In the genomic region with DNA sequence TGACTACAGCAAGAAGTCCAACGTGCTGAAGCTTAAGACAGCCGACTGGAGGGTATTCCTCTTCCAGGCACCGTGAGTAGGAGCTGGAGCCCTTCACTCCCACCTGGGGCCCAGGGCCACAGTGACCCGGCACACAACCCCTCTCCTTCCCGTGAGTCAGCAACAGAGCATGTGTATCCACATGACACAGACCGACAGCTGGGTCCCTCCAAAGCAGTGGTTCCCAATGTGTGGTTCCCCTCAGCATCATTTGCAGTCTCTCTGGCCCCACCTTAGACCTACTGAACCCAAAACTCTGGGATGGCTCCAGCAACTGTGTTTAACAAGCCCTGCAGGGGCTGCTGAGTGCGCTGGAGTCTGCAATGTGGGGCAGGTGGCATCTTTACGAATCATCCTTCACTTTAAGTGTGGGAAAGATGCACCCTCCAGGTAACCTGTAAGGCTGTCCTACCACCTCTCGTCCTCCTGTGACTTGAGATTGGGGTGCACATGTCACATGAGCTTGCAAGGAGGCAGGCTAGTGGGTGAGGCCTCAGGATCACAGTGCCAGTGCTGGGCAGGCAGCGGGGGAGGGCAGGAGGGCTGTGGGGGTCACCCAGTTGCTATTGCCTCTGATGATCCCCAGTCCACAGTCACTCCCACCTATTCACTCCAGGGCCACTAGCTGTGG, we compare ENCODE assay signal across 19 cellular contexts. TPM values are rescaled to one million over a fixed set of nuclear protein-coding genes. Genes with fewer than 3 reads are reported as not detected.
DNase-seq lines count a peak whose midpoint lies in the region; ATAC-seq and TF ChIP-seq lines count a peak whose summit lies in the region.
"Had no signal": no experiment of that assay in that cellular context is flagged by ENCODE, and none has a peak within 500 bp of the region (broad histone marks: within the 10 kb centered on the region; RNA-seq: fewer than 3 reads in every experiment).

No MANE protein-coding gene starts in this region.

- H3K27ac Mint-ChIP-seq in activated naive CD8-positive, alpha-beta T cell treated with anti-CD3 and anti-CD28 coated beads, Interleukin-2, amount 10 ng/mL, durations not matched to agents 7 days and 5 days = no peak overlapping the region
- H3K27ac Mint-ChIP-seq in activated naive CD8-positive, alpha-beta T cell treated with anti-CD3 and anti-CD28 coated beads for 36 hours = no peak overlapping the region
- H3K27ac Mint-ChIP-seq: CD4-positive, alpha-beta memory T cell; H9 had no signal

- no peak overlapping the region for H3K4me3 Mint-ChIP-seq in activated naive CD8-positive, alpha-beta T cell treated with anti-CD3 and anti-CD28 coated beads, Interleukin-2, amount 10 ng/mL, durations not matched to agents 7 days and 5 days
- H3K4me3 Mint-ChIP-seq in activated naive CD8-positive, alpha-beta T cell treated with anti-CD3 and anti-CD28 coated beads for 36 hours = no peak overlapping the region
- H3K4me3 Mint-ChIP-seq: CD4-positive, alpha-beta memory T cell; H9 had no signal

- H2BK120ac ChIP-seq in mesenchymal stem cell (ENCODE audit: low read depth, low read length) = no peak overlapping the region

- no peak overlapping the region for H3K23ac ChIP-seq in mesenchymal stem cell (ENCODE audit: low read length in 2 of 2)

- no peak overlapping the region for H4K8ac ChIP-seq in mesenchymal stem cell (ENCODE audit: low read length)

- no peak for TF ChIP-seq POLR2A in spleen (IDR thresholded peaks at IDR 0.05)

- H3K14ac ChIP-seq in mesenchymal stem cell (ENCODE audit: low read length in 2 of 2) = no peak overlapping the region

- H3K9ac ChIP-seq in mesenchymal stem cell (ENCODE audit: low read length) = no peak overlapping the region
- H3K9ac ChIP-seq: SK-N-SH had no signal

- peak; percentile 22 for DNase-seq in activated naive CD8-positive, alpha-beta T cell treated with anti-CD3 and anti-CD28 coated beads, Interleukin-2, amount 10 ng/mL, durations not matched to agents 7 days and 5 days
- no peak for DNase-seq in activated naive CD8-positive, alpha-beta T cell treated with anti-CD3 and anti-CD28 coated beads for 36 hours
- peak; percentile 29 for DNase-seq in LHCN-M2 (ENCODE audit: low read depth)
- DNase-seq in mesenchymal stem cell = no peak
- DNase-seq in spleen = peak; percentile 56
- no peak for DNase-seq in NCI-H524 treated with DMSO at 0.1 percent for 48 hours (lab: John Stamatoyannopoulos, UW)
- DNase-seq in NCI-H526 treated with DMSO at 0.1 percent for 48 hours (lab: John Stamatoyannopoulos, UW) = no peak
- DNase-seq: 8988T; BE2C; CD4-positive, alpha-beta memory T cell; DMS53; H9; NCI-H1105; NCI-H2081 treated with DMSO at 0.1 percent for 48 hours; NCI-H774; SHP77 treated with DMSO at 0.1 percent for 48 hours; SK-N-SH had no signal

- no peaks in the 10 kb centered on the region for H3K79me1 ChIP-seq in mesenchymal stem cell (replicated peaks; ENCODE audit: low read length, poor library complexity, severe bottlenecking)

- H3K9me3 ChIP-seq in mesenchymal stem cell (ENCODE audit: control insufficient read depth, low read length) (no peaks in the 10 kb centered on the region), spleen (no peaks in the 10 kb centered on the region)
- H3K9me3 ChIP-seq: BE2C, SK-N-SH had no signal

- no peak overlapping the region for H3K4me2 ChIP-seq in mesenchymal stem cell (ENCODE audit: low read length, poor library complexity, severe bottlenecking)
- H3K4me2 ChIP-seq: SK-N-SH had no signal

- no peak overlapping the region for H3K18ac ChIP-seq in mesenchymal stem cell (ENCODE audit: low read depth in 1 of 2, low read length in 2 of 2)

- no peak overlapping the region for H4K91ac ChIP-seq in mesenchymal stem cell (ENCODE audit: low read length)

- ATAC-seq in activated naive CD8-positive, alpha-beta T cell treated with anti-CD3 and anti-CD28 coated beads, Interleukin-2, amount 10 ng/mL, durations not matched to agents 7 days and 5 days (ENCODE audit: low read depth) = no peak
- no peak for ATAC-seq in GM21515 (IDR thresholded peaks at IDR 0.05; ENCODE audit: unreplicated experiment)

- H3K4me1 ChIP-seq in mesenchymal stem cell (ENCODE audit: control insufficient read depth, insufficient read depth, low read depth, low read length) (no peaks in the 10 kb centered on the region), spleen (no peaks in the 10 kb centered on the region)
- H3K4me1 ChIP-seq: BE2C had no signal

- peaks cover 11% of the 10 kb centered on the region for H3K27me3 Mint-ChIP-seq in activated naive CD8-positive, alpha-beta T cell treated with anti-CD3 and anti-CD28 coated beads, Interleukin-2, amount 10 ng/mL, durations not matched to agents 7 days and 5 days
- peaks cover 6% of the 10 kb centered on the region for H3K27me3 Mint-ChIP-seq in activated naive CD8-positive, alpha-beta T cell treated with anti-CD3 and anti-CD28 coated beads for 36 hours

- H3K9me3 Mint-ChIP-seq in activated naive CD8-positive, alpha-beta T cell treated with anti-CD3 and anti-CD28 coated beads, Interleukin-2, amount 10 ng/mL, durations not matched to agents 7 days and 5 days = no peaks in the 10 kb centered on the region
- H3K9me3 Mint-ChIP-seq in activated naive CD8-positive, alpha-beta T cell treated with anti-CD3 and anti-CD28 coated beads for 36 hours = no peaks in the 10 kb centered on the region
- H3K9me3 Mint-ChIP-seq: CD4-positive, alpha-beta memory T cell; H9 had no signal

- H3K36me3 ChIP-seq in mesenchymal stem cell (ENCODE audit: control insufficient read depth in 1 of 2, insufficient read depth in 2 of 2, low read depth in 1 of 2, low read length in 2 of 2) = no peaks in the 10 kb centered on the region
- H3K36me3 ChIP-seq in spleen = no peaks in the 10 kb centered on the region
- H3K36me3 ChIP-seq: BE2C had no signal

- 76% methylated on average over 9 of the region's 10 CpGs for WGBS in mesenchymal stem cell
- WGBS in spleen, 5 donors = 80 to 89% (median 87%) methylated on average over 8 to 10 of the region's 10 CpGs

- H3K4me3 ChIP-seq in mesenchymal stem cell (ENCODE audit: insufficient read depth in 1 of 2, low read depth in 1 of 2, low read length in 2 of 2) (no peak overlapping the region), spleen (no peak overlapping the region)

- no peaks in the 10 kb centered on the region for H3K36me3 Mint-ChIP-seq in activated naive CD8-positive, alpha-beta T cell treated with anti-CD3 and anti-CD28 coated beads, Interleukin-2, amount 10 ng/mL, durations not matched to agents 7 days and 5 days
- H3K36me3 Mint-ChIP-seq in activated naive CD8-positive, alpha-beta T cell treated with anti-CD3 and anti-CD28 coated beads for 36 hours = no peaks in the 10 kb centered on the region
- H3K36me3 Mint-ChIP-seq: CD4-positive, alpha-beta memory T cell had no signal

- TF ChIP-seq CTCF in spleen (IDR thresholded peaks at IDR 0.05 in 8 of 11, conservative IDR thresholded peaks at IDR 0.05 in 3 of 11) = no peak

- H2BK12ac ChIP-seq in mesenchymal stem cell (ENCODE audit: low read length in 2 of 2) = no peak overlapping the region

- H3K27me3 ChIP-seq in mesenchymal stem cell (ENCODE audit: control insufficient read depth in 1 of 2, insufficient read depth in 1 of 2, low read length in 2 of 2) = peaks cover 48 to 53% of the 10 kb centered on the region in 2 experiments
- peaks cover 0 to 26% (median 0%) of the 10 kb centered on the region in 7 donors for H3K27me3 ChIP-seq in spleen (replicated peaks in 1 of 7)

- peak overlapping the region; percentile 42 for H2AFZ ChIP-seq in mesenchymal stem cell (ENCODE audit: low read depth, low read length)

- H3K4me1 Mint-ChIP-seq in activated naive CD8-positive, alpha-beta T cell treated with anti-CD3 and anti-CD28 coated beads, Interleukin-2, amount 10 ng/mL, durations not matched to agents 7 days and 5 days = no peaks in the 10 kb centered on the region
- no peaks in the 10 kb centered on the region for H3K4me1 Mint-ChIP-seq in activated naive CD8-positive, alpha-beta T cell treated with anti-CD3 and anti-CD28 coated beads for 36 hours
- H3K4me1 Mint-ChIP-seq: CD4-positive, alpha-beta memory T cell; H9 had no signal

- H2AK5ac ChIP-seq in mesenchymal stem cell (ENCODE audit: low read length, severe bottlenecking) = no peak overlapping the region

- H3K27ac ChIP-seq in mesenchymal stem cell (ENCODE audit: low read length, poor library complexity, severe bottlenecking) = no peak overlapping the region
- no peak overlapping the region for H3K27ac ChIP-seq in spleen

- no peak overlapping the region for H2BK5ac ChIP-seq in mesenchymal stem cell (ENCODE audit: low read depth, low read length, poor library complexity, severe bottlenecking)

- POLR2A ChIA-PET in activated naive CD8-positive, alpha-beta T cell treated with anti-CD3 and anti-CD28 coated beads, Interleukin-2, amount 10 ng/mL, durations not matched to agents 7 days and 5 days (lab: Charles Lee) = no interaction called here

- intact Hi-C loops in spleen (cut with DNase I; ENCODE audit: low total_unique reads) = no loop called here

- no peak overlapping the region for H2BK15ac ChIP-seq in mesenchymal stem cell (ENCODE audit: low read depth, poor library complexity, severe bottlenecking)

- H3K4ac ChIP-seq in mesenchymal stem cell (ENCODE audit: low read depth in 1 of 2, low read length in 2 of 2) = no peak overlapping the region

RNA-seq across cellular contexts. Expression of a gene that starts 42.2 kb away (rescaled TPM):
- under 1 TPM; 0.08 to 0.09 TPM for total RNA-seq in activated naive CD8-positive, alpha-beta T cell treated with anti-CD3 and anti-CD28 coated beads, Interleukin-2, amount 10 ng/mL, durations not matched to agents 7 days and 5 days
- not detected for total RNA-seq in activated naive CD8-positive, alpha-beta T cell treated with anti-CD3 and anti-CD28 coated beads for 36 hours
- not detected in 2 replicates for total RNA-seq in LHCN-M2 (2014; rRNA removed)
- 0.06 TPM for polyA plus RNA-seq in LHCN-M2 (2012)
- polyA plus RNA-seq in mesenchymal stem cell (2013, experiment 1 of 2) = 0.07 TPM
- 0.08 TPM for polyA plus RNA-seq in mesenchymal stem cell (2013, experiment 2 of 2)
- under 1 TPM in 6 of 7 donors, not detected in 1; 0.09 to 0.42 (median 0.25) TPM for total RNA-seq in spleen
- polyA plus RNA-seq in spleen = under 1 TPM; 0.03 to 0.24 (median 0.05) TPM
- total RNA-seq: CD4-positive, alpha-beta memory T cell; RPMI7951 had no signal
- polyA plus RNA-seq: CD4-positive, alpha-beta memory T cell had no signal

Comparison
In these comparisons a context has a peak if more than half of its experiments do, and no peak if none do; other contexts are left out.
1. DNase-seq: peak in activated naive CD8-positive, alpha-beta T cell treated with anti-CD3 and anti-CD28 coated beads, Interleukin-2, amount 10 ng/mL, durations not matched to agents 7 days and 5 days (single experiment), LHCN-M2 (single experiment) and spleen (single experiment); none in activated naive CD8-positive, alpha-beta T cell treated with anti-CD3 and anti-CD28 coated beads for 36 hours (single experiment), mesenchymal stem cell (single experiment), NCI-H524 treated with DMSO at 0.1 percent for 48 hours (single experiment) and NCI-H526 treated with DMSO at 0.1 percent for 48 hours (single experiment).